In the genomic region with DNA sequence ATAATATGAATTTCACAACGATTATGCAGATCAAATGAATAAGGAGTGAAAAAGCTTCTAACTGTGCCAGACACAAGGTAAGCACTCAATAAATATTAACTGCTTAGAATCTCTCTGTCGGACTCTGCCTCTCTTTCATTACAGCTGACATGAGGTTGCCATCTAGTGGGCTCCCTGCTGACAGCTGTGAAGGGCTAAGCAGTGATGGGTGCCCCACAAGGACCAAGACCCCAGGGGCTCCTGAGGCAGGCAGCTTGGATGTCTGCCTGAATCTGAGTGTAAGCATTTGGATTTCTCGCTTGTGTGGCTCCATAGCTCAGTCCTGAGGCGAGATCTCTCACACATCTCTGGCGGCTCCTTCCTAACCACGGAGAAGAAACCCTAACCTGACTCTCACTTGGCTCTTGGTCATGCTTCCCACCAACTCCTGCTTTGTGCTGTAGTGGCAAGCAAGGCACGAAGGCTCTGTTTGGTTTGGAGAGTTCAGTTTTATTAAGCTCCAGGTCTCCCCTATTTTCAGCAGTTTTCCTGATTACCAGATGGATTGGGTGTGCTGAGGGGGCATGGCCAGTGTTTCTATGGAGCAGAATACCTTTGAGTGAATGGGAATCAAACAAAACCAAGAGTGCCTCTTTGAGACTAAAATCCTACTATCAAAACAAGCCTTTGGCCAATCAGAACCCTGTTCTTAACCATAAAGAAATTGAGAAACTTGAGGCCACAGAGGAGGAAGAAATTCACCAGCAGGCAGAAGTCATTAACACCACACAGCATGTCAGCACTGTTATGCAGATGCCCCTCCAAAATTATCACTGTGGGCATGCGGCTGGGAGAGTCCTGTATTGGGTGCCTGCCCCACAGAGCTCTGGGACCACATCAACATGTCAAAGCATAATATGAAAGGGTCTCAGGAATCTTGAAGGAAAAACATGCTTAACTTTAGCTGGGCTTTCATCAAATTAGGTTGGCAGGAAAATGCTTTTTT, we compare ENCODE assay signal across 12 cellular contexts.
DNase-seq lines count a peak whose midpoint lies in the region; ATAC-seq and TF ChIP-seq lines count a peak whose summit lies in the region.
"Had no signal": no experiment of that assay in that cellular context is flagged by ENCODE, and none has a peak within 500 bp of the region (broad histone marks: within the 10 kb centered on the region; RNA-seq: fewer than 3 reads in every experiment).

No MANE protein-coding gene starts in this region.

- no peak overlapping the region for H3K4me3 ChIP-seq in WI38 (ENCODE audit: low read depth, low read length)
- H3K4me3 ChIP-seq: left lung had no signal

- CTCF ChIA-PET in RWPE1 (lab: Yijun Ruan, JAX) = interaction anchor here (0.6 to 1.6 kb wide), 2 partner anchors 153 to 477 kb away, joined by 3 to 6 read pairs; no protein-coding TSS in a partner anchor

- no peaks in the 10 kb centered on the region for H3K9me3 Mint-ChIP-seq in activated T-cell treated with anti-CD3 and anti-CD28 coated beads, Interleukin-2, amount 50 U/mL, for 4 hours

- H3K4me1 Mint-ChIP-seq in activated T-cell treated with anti-CD3 and anti-CD28 coated beads, Interleukin-2, amount 50 U/mL, for 4 hours (ENCODE audit: low read depth) = no peaks in the 10 kb centered on the region

- no peaks in the 10 kb centered on the region for H3K36me3 Mint-ChIP-seq in activated T-cell treated with anti-CD3 and anti-CD28 coated beads, Interleukin-2, amount 50 U/mL, for 4 hours (ENCODE audit: insufficient read depth)

- POLR2A ChIA-PET in RWPE1 (lab: Yijun Ruan, JAX; ENCODE audit: low non-redundant PET) = no interaction called here

- peak; percentile 42 for ATAC-seq in left lobe of liver
- ATAC-seq in HG03460 (IDR thresholded peaks at IDR 0.05; ENCODE audit: unreplicated experiment) = no peak
- ATAC-seq in activated T-cell treated with anti-CD3 and anti-CD28 coated beads, Interleukin-2, amount 50 U/mL, for 4 hours = no peak
- ATAC-seq: left lung had no signal

- H3K4me3 Mint-ChIP-seq in activated T-cell treated with anti-CD3 and anti-CD28 coated beads, Interleukin-2, amount 50 U/mL, for 4 hours = no peak overlapping the region

- no peaks in the 10 kb centered on the region for H3K27me3 Mint-ChIP-seq in activated T-cell treated with anti-CD3 and anti-CD28 coated beads, Interleukin-2, amount 50 U/mL, for 4 hours (ENCODE audit: low read depth)

- peak; percentile 63 for TF ChIP-seq CTCF in WI38 (IDR thresholded peaks at IDR 0.05; ENCODE audit: low read depth, low read length)
- TF ChIP-seq CTCF in RWPE1 (conservative IDR thresholded peaks at IDR 0.05; ENCODE audit: low read depth) = no peak

- peak; percentile 58 for DNase-seq in D341Med (ENCODE audit: low spot score)
- DNase-seq in HCEC 1CT = peak; percentile 32
- DNase-seq in left lobe of liver (ENCODE audit: low spot score) = no peak
- DNase-seq in NCI-H2107 treated with DMSO at 0.1 percent for 48 hours (lab: John Stamatoyannopoulos, UW; ENCODE audit: unreplicated experiment) = no peak
- no peak for DNase-seq in activated T-cell treated with anti-CD3 and anti-CD28 coated beads, Interleukin-2, amount 50 U/mL, for 4 hours
- no peak for DNase-seq in RWPE1 (ENCODE audit: low spot score)
- DNase-seq: DMS79 treated with DMSO at 0.1 percent for 48 hours; left lung; NCI-H187; stimulated activated naive CD4-positive, alpha-beta T cell had no signal

- H3K27ac ChIP-seq in RWPE1 = no peak overlapping the region
- H3K27ac ChIP-seq: left lung had no signal

Comparison
In these comparisons a context has a peak if more than half of its experiments do, and no peak if none do; other contexts are left out.
1. DNase-seq: peak in D341Med (single experiment) and HCEC 1CT (single experiment); none in left lobe of liver (single experiment), NCI-H2107 treated with DMSO at 0.1 percent for 48 hours (single experiment), activated T-cell treated with anti-CD3 and anti-CD28 coated beads, Interleukin-2, amount 50 U/mL, for 4 hours (single experiment) and RWPE1 (single experiment).